34 cellular contexts compared by ENCODE assay signal in the genomic region with DNA sequence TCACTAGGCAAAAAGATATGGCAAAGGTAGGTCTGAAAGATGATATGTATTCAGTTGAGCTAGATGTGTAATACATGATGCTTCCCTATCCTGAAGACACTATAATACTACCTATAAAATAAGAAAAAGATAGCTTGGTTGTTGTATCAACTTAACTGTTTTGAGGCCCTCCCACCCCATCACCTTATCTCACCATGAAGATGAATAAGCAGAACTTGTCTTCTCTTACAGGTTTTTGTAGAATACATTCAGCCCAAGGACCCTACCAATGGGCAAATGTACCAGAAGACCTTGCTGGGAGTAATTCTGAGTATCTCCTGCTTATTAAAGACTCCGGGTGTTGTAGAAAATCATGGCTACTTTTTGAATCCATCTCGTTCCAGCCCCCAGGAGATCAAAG. TPM values are rescaled to one million over a fixed set of nuclear protein-coding genes. Genes with fewer than 3 reads are reported as not detected.
"Had no signal": no experiment of that assay in that cellular context is flagged by ENCODE, and none has a peak within 500 bp of the region (broad histone marks: within the 10 kb centered on the region; RNA-seq: fewer than 3 reads in every experiment).

No MANE protein-coding gene starts in this region.

- H3K36me3 ChIP-seq: ovary had no signal

- H3K4me3 Mint-ChIP-seq: memory B cell; natural killer cell; stimulated activated effector memory CD8-positive, alpha-beta T cell treated with anti-CD3 and anti-CD28 coated beads, Interleukin-12 subunit alpha, Interleukin-12 subunit beta, amount 100 ng/mL, for 72 hours had no signal

- H3K27me3 Mint-ChIP-seq: memory B cell had no signal

- H3K9me3 ChIP-seq: esophagus squamous epithelium, heart right ventricle, lower lobe of right lung, ovary, psoas muscle, sigmoid colon, stomach, thyroid gland, vagina had no signal

- DNase-seq: dermis blood vessel endothelial cell; effector memory CD4-positive, alpha-beta T cell; esophagus squamous epithelium; foreskin melanocyte; glutamatergic neuron; heart right ventricle; hippocampal formation; islet precursor cell; kidney glomerular epithelial cell; left colon; left ventricle myocardium superior; lower lobe of right lung; natural killer cell; occipital lobe; ovary; posterior cingulate gyrus; psoas muscle; right cardiac atrium; sigmoid colon; stimulated activated CD4-positive, alpha-beta T cell treated with anti-CD3 and anti-CD28 coated beads, Interleukin-2, amount 100 ng/mL, for 24 hours; stimulated activated CD4-positive, alpha-beta T cell treated with anti-CD3 and anti-CD28 coated beads, Interleukin-4, amount 100 ng/mL, for 24 hours; stimulated activated naive CD4-positive, alpha-beta T cell treated with Interleukin-2 at 50 U/mL for 16 hours; stomach; thyroid gland; trophoblast cell had no signal

- H3K27ac ChIP-seq: esophagus squamous epithelium, heart right ventricle, lower lobe of right lung, ovary, psoas muscle, sigmoid colon, stomach, thyroid gland, vagina had no signal

- H3K4me1 ChIP-seq: esophagus squamous epithelium, heart right ventricle, lower lobe of right lung, psoas muscle, sigmoid colon, stomach, thyroid gland, vagina had no signal

- H3K4me1 Mint-ChIP-seq: memory B cell, natural killer cell had no signal

- H3K4me3 ChIP-seq: esophagus squamous epithelium, heart right ventricle, lower lobe of right lung, ovary, psoas muscle, sigmoid colon, stomach, thyroid gland, vagina had no signal

- H3K9me3 Mint-ChIP-seq: memory B cell; natural killer cell; stimulated activated effector memory CD8-positive, alpha-beta T cell treated with anti-CD3 and anti-CD28 coated beads, Interleukin-12 subunit alpha, Interleukin-12 subunit beta, amount 100 ng/mL, for 72 hours had no signal

- ATAC-seq: heart right ventricle; left colon; left ventricle myocardium superior; lower lobe of right lung; natural killer cell; psoas muscle; right cardiac atrium; stimulated activated effector memory CD8-positive, alpha-beta T cell treated with anti-CD3 and anti-CD28 coated beads, Interleukin-12 subunit alpha, Interleukin-12 subunit beta, amount 100 ng/mL, for 72 hours had no signal

- H3K27me3 ChIP-seq: esophagus squamous epithelium, heart right ventricle, ovary, sigmoid colon, stomach, thyroid gland, vagina had no signal

RNA-seq across cellular contexts. Expression of gene CD3G, which starts 29.1 kb away (rescaled TPM):
- total RNA-seq: dermis blood vessel endothelial cell, endothelial cell of umbilical vein, epithelial cell of proximal tubule, occipital lobe, renal cortical epithelial cell had no signal
- polyA plus RNA-seq: endothelial cell of umbilical vein, neural cell had no signal

RNA-seq across cellular contexts. Expression of gene CD3D, which starts 30.8 kb away (rescaled TPM):
- total RNA-seq: dermis blood vessel endothelial cell, endothelial cell of umbilical vein, epithelial cell of proximal tubule, occipital lobe, renal cortical epithelial cell, skeletal muscle tissue, temporal lobe had no signal
- polyA plus RNA-seq: endothelial cell of umbilical vein, neural cell had no signal
